In genomic region chr1:180967558-180967957, GRCh38 we compare ENCODE assay signal across 16 cellular contexts. TPM values are rescaled to one million over a fixed set of nuclear protein-coding genes. Genes with fewer than 3 reads are reported as not detected.
DNase-seq lines count a peak whose midpoint lies in the region; ATAC-seq and TF ChIP-seq lines count a peak whose summit lies in the region.
"Had no signal": no experiment of that assay in that cellular context is flagged by ENCODE, and none has a peak within 500 bp of the region (broad histone marks: within the 10 kb centered on the region; RNA-seq: fewer than 3 reads in every experiment).

No MANE protein-coding gene starts in this region.

- no peaks in the 10 kb centered on the region for H3K27me3 Mint-ChIP-seq in stimulated activated naive CD8-positive, alpha-beta T cell treated with anti-CD3 and anti-CD28 coated beads, Interleukin-15, amount 100 ng/mL, for 72 hours
- H3K27me3 Mint-ChIP-seq: CD4-positive, alpha-beta memory T cell had no signal

- peak overlapping the region; percentile 15 to 80 for H3K27ac Mint-ChIP-seq in stimulated activated naive CD8-positive, alpha-beta T cell treated with anti-CD3 and anti-CD28 coated beads, Interleukin-15, amount 100 ng/mL, for 72 hours

- H3K27me3 ChIP-seq in gastrocnemius medialis: no peaks in the 10 kb centered on the region
- no peaks in the 10 kb centered on the region for H3K27me3 ChIP-seq in spleen (replicated peaks in 1 of 7)

- H3K27ac ChIP-seq in gastrocnemius medialis (peak overlapping the region in 3 of 4 donors; percentile 85 to 87 (median 86)), spleen (no peak overlapping the region)
- H3K27ac ChIP-seq: GM23248 had no signal

- H3K4me1 ChIP-seq in gastrocnemius medialis: peaks cover 49 to 51% of the 10 kb centered on the region in 2 donors
- H3K4me1 ChIP-seq in spleen: peaks cover 0 to 13% (median 0%) of the 10 kb centered on the region in 6 donors

- H3K9me3 ChIP-seq in gastrocnemius medialis (no peaks in the 10 kb centered on the region), spleen (no peaks in the 10 kb centered on the region)

- intact Hi-C loops in gastrocnemius medialis (cut with DNase I; ENCODE audit: low total_unique reads) (no loop called here), spleen (cut with DNase I; ENCODE audit: low total_unique reads) (no loop called here)

- TF ChIP-seq CTCF in gastrocnemius medialis (IDR thresholded peaks at IDR 0.05 in 4 of 5, conservative IDR thresholded peaks at IDR 0.05 in 1 of 5) (no peak), spleen (IDR thresholded peaks at IDR 0.05 in 8 of 11, conservative IDR thresholded peaks at IDR 0.05 in 3 of 11) (no peak)

- in situ Hi-C loops in gastrocnemius medialis (cut with MboI; ENCODE audit: low sequenced_read_pairs in 4 of 4): no loop called here

- H3K4me3 ChIP-seq in gastrocnemius medialis (no peak overlapping the region), spleen (no peak overlapping the region)
- H3K4me3 ChIP-seq: GM23248 had no signal

- ATAC-seq in stimulated activated naive CD8-positive, alpha-beta T cell treated with anti-CD3 and anti-CD28 coated beads, Interleukin-15, amount 100 ng/mL, for 72 hours: no peak
- no peak for ATAC-seq in stimulated activated naive CD8-positive, alpha-beta T cell treated with anti-CD3 and anti-CD28 coated beads, Interleukin-15, Interleukin-2, amounts not matched to agents 100 U/mL and 50 U/mL, for 24 hours
- ATAC-seq in gastrocnemius medialis: no peak

- TF ChIP-seq POLR2A in gastrocnemius medialis (IDR thresholded peaks at IDR 0.05): no peak
- TF ChIP-seq POLR2A in spleen (IDR thresholded peaks at IDR 0.05): no peak

- H3K36me3 ChIP-seq in gastrocnemius medialis (no peaks in the 10 kb centered on the region), spleen (peaks cover 0 to 87% (median 12%) of the 10 kb centered on the region in 6 donors)

- DNase-seq in stimulated activated naive CD8-positive, alpha-beta T cell treated with anti-CD3 and anti-CD28 coated beads, Interleukin-15, amount 100 ng/mL, for 72 hours: no peak
- no peak for DNase-seq in stimulated activated naive CD8-positive, alpha-beta T cell treated with anti-CD3 and anti-CD28 coated beads, Interleukin-15, Interleukin-2, amounts not matched to agents 100 U/mL and 50 U/mL, for 24 hours
- DNase-seq in NCI-H69 (lab: John Stamatoyannopoulos, UW) (peak; percentile 34), gastrocnemius medialis (no peak), UCSD-AML1 (lab: John Stamatoyannopoulos, UW; ENCODE audit: unreplicated experiment) (no peak), activated gamma-delta T cell treated with Interleukin-2 at 50 U/mL for 16 hours (no peak), spleen (no peak)
- DNase-seq: C1 segment of cervical spinal cord; Calu3; CD4-positive, alpha-beta memory T cell; COR-L47; DMS53; DMS79 treated with DMSO at 0.1 percent for 48 hours; GM23248; H7; HCEC 1CT had no signal

- no peaks in the 10 kb centered on the region for H3K9me3 Mint-ChIP-seq in stimulated activated naive CD8-positive, alpha-beta T cell treated with anti-CD3 and anti-CD28 coated beads, Interleukin-15, amount 100 ng/mL, for 72 hours
- H3K9me3 Mint-ChIP-seq: CD4-positive, alpha-beta memory T cell had no signal

- no peak overlapping the region for H3K4me3 Mint-ChIP-seq in stimulated activated naive CD8-positive, alpha-beta T cell treated with anti-CD3 and anti-CD28 coated beads, Interleukin-15, amount 100 ng/mL, for 72 hours
- H3K4me3 Mint-ChIP-seq: CD4-positive, alpha-beta memory T cell had no signal

- 39 to 100% (median 83%) methylated on average over 1 of the region's 1 CpG for WGBS in spleen, 5 donors

- H3K4me1 Mint-ChIP-seq in stimulated activated naive CD8-positive, alpha-beta T cell treated with anti-CD3 and anti-CD28 coated beads, Interleukin-15, amount 100 ng/mL, for 72 hours: peaks cover 47% of the 10 kb centered on the region

RNA-seq across cellular contexts. Expression of gene KIAA1614, which starts 54.9 kb away (rescaled TPM):
- total RNA-seq in gastrocnemius medialis (1 to 10 TPM in 3 of 4 donors, under 1 TPM in 1; 0.51 to 3.3 (median 1.3) TPM), spleen (1 to 10 TPM; 2.4 to 7.4 (median 4.8) TPM)
- 1 to 10 TPM in 1 of 3 donors, under 1 TPM in 2; 0.50 to 2.4 (median 0.85) TPM for polyA plus RNA-seq in spleen
- polyA plus RNA-seq: CD4-positive, alpha-beta memory T cell had no signal

RNA-seq across cellular contexts. Expression of gene STX6, which starts 55.1 kb away (rescaled TPM):
- total RNA-seq in gastrocnemius medialis: 1 to 10 TPM; 5.1 to 9.3 (median 6.5) TPM
- total RNA-seq in spleen: 10 to 100 TPM; 18.3 to 41.4 (median 22.1) TPM
- 10 to 100 TPM in 1 of 3 donors, 1 to 10 TPM in 2; 6.8 to 10.2 (median 8.0) TPM for polyA plus RNA-seq in spleen

Comparison
In these comparisons a context has a peak if more than half of its experiments do, and no peak if none do; other contexts are left out.
1. H3K27ac ChIP-seq: peak in gastrocnemius medialis (3 of 4); none in spleen (0 of 8).